ENCODE assay signal across 28 cellular contexts in genomic region chr14:85622986-85623385, GRCh38.
"Had no signal": no experiment of that assay in that cellular context is flagged by ENCODE, and none has a peak within 500 bp of the region (broad histone marks: within the 10 kb centered on the region; RNA-seq: fewer than 3 reads in every experiment).

No MANE protein-coding gene starts in this region.

- H3K9ac ChIP-seq: neural progenitor cell, parathyroid adenoma had no signal

- H3K9me3 Mint-ChIP-seq: natural killer cell; nephron; stimulated activated memory B cell treated with anti-CD40 and anti-IgM and Interleukin-4, amounts not matched to agents 10 μg/mL and 1 μg/mL and 100 μg/mL, for 72 hours; type B pancreatic cell had no signal

- DNase-seq: natural killer cell; occipital lobe; ovary; psoas muscle; right lobe of liver; sigmoid colon; small intestine; stimulated activated CD4-positive, alpha-beta T cell treated with anti-CD3 and anti-CD28 coated beads, Interleukin-15, amount 100 ng/mL, for 24 hours; stimulated activated CD4-positive, alpha-beta T cell treated with anti-CD3 and anti-CD28 coated beads, Interleukin-4, amount 100 ng/mL, for 1 hour; stimulated activated CD4-positive, alpha-beta T cell treated with anti-CD3 and anti-CD28 coated beads, Interleukin-4, amount 100 ng/mL, for 4 hours; stimulated activated CD8-positive, alpha-beta memory T cell treated with anti-CD3 and anti-CD28 coated beads, Interleukin-4, amount 100 ng/mL, for 48 hours; stimulated activated naive CD4-positive, alpha-beta T cell; stimulated activated naive CD8-positive, alpha-beta T cell treated with anti-CD3 and anti-CD28 coated beads, Interleukin-15, amount 100 ng/mL, for 72 hours; stimulated activated naive CD8-positive, alpha-beta T cell treated with anti-CD3 and anti-CD28 coated beads, Interleukin-15, Interleukin-2, amounts not matched to agents 100 U/mL and 50 U/mL, for 24 hours; substantia nigra; testis; tibial artery; transverse colon; upper lobe of right lung; uterus had no signal

- H3K36me3 ChIP-seq: neural progenitor cell, ovary, right lobe of liver, transverse colon, upper lobe of right lung, uterus had no signal

- H3K9me3 ChIP-seq: ovary, psoas muscle, right lobe of liver, sigmoid colon, suprapubic skin, testis, tibial artery, transverse colon, upper lobe of right lung, uterus had no signal

- H3K27me3 ChIP-seq: neural progenitor cell, ovary, right lobe of liver, sigmoid colon, suprapubic skin, testis, tibial artery, transverse colon, upper lobe of right lung, uterus had no signal

- H3K27ac ChIP-seq: neural progenitor cell, ovary, parathyroid adenoma, psoas muscle, right lobe of liver, sigmoid colon, suprapubic skin, testis, tibial artery, transverse colon, upper lobe of right lung, uterus had no signal

- H3K36me3 Mint-ChIP-seq: natural killer cell; stimulated activated memory B cell treated with anti-CD40 and anti-IgM and Interleukin-4, amounts not matched to agents 10 μg/mL and 1 μg/mL and 100 μg/mL, for 72 hours had no signal

- ATAC-seq: natural killer cell; psoas muscle; right cardiac atrium; right lobe of liver; stimulated activated memory B cell treated with anti-CD40 and anti-IgM and Interleukin-4, amounts not matched to agents 10 μg/mL and 1 μg/mL and 100 μg/mL, for 72 hours; stimulated activated naive CD8-positive, alpha-beta T cell treated with anti-CD3 and anti-CD28 coated beads, Interleukin-15, amount 100 ng/mL, for 72 hours; stimulated activated naive CD8-positive, alpha-beta T cell treated with anti-CD3 and anti-CD28 coated beads, Interleukin-15, Interleukin-2, amounts not matched to agents 100 U/mL and 50 U/mL, for 24 hours; upper lobe of right lung had no signal

- H3K4me1 Mint-ChIP-seq: stimulated activated memory B cell treated with anti-CD40 and anti-IgM and Interleukin-4, amounts not matched to agents 10 μg/mL and 1 μg/mL and 100 μg/mL, for 72 hours; stimulated activated naive CD8-positive, alpha-beta T cell treated with anti-CD3 and anti-CD28 coated beads, Interleukin-15, amount 100 ng/mL, for 72 hours had no signal

- H3K4me3 ChIP-seq: neural progenitor cell, ovary, psoas muscle, right lobe of liver, sigmoid colon, suprapubic skin, testis, tibial artery, transverse colon, upper lobe of right lung, uterus had no signal

- H3K27ac Mint-ChIP-seq: natural killer cell; neural progenitor cell; stimulated activated memory B cell treated with anti-CD40 and anti-IgM and Interleukin-4, amounts not matched to agents 10 μg/mL and 1 μg/mL and 100 μg/mL, for 72 hours; stimulated activated naive CD8-positive, alpha-beta T cell treated with anti-CD3 and anti-CD28 coated beads, Interleukin-15, amount 100 ng/mL, for 72 hours; type B pancreatic cell had no signal

- H3K4me3 Mint-ChIP-seq: natural killer cell; nephron; neural progenitor cell; stimulated activated memory B cell treated with anti-CD40 and anti-IgM and Interleukin-4, amounts not matched to agents 10 μg/mL and 1 μg/mL and 100 μg/mL, for 72 hours; stimulated activated naive CD8-positive, alpha-beta T cell treated with anti-CD3 and anti-CD28 coated beads, Interleukin-15, amount 100 ng/mL, for 72 hours; type B pancreatic cell had no signal

- H3K4me1 ChIP-seq: neural progenitor cell, parathyroid adenoma, psoas muscle, right lobe of liver, sigmoid colon, suprapubic skin, testis, tibial artery, transverse colon, upper lobe of right lung, uterus had no signal

- H3K27me3 Mint-ChIP-seq: progenitor cell of endocrine pancreas; stimulated activated memory B cell treated with anti-CD40 and anti-IgM and Interleukin-4, amounts not matched to agents 10 μg/mL and 1 μg/mL and 100 μg/mL, for 72 hours; stimulated activated naive CD8-positive, alpha-beta T cell treated with anti-CD3 and anti-CD28 coated beads, Interleukin-15, amount 100 ng/mL, for 72 hours; type B pancreatic cell had no signal

- H2AFZ ChIP-seq: neural progenitor cell, parathyroid adenoma had no signal

- H3K4me2 ChIP-seq: neural progenitor cell had no signal
